In the genomic region with DNA sequence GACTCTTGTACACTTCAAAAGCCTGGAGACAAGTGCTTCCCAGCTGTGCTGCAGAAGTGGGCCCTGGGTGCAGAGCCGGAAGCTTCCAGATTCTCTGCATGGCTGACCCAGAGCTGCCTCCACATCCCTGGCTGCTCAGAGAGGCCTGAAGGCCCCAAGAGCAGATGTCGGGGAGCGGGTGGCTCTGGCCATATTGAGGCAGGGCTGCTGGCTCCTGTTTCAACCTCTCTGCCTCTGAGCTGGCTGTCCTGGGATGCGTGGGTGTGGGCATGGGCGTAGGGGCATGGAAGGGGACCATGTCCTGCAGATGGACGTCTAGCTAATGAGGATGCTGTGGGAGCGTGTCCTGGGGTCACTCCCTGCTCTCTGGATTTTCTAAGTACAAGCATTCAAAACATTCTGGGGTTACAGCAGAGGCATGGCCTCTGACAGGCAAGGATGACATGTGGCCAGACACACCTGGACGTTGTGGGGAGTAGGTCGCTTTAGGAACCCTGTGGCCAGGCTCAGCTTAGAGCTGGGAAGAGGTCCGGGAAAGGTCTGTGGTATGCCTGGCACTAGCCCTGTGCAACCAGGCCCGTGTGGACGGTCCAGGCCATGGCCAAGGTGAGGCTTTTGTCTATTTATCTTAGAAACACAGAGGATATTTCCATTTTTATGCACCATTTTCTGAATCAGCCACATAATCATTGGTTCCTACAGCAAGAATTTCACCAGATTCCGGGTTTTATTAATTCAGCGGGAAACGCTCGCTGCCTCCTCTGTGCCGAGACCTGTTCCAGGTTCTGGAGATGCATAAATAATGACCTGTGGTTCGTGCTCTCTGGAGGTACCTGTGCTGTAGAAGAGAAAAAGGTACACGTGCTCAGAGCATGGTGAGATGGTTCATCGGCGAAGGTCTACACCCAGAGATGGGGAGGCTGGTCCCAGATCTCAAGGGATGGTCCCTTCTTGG, we compare ENCODE assay signal across 23 cellular contexts.
"Had no signal": no experiment of that assay in that cellular context is flagged by ENCODE, and none has a peak within 500 bp of the region (broad histone marks: within the 10 kb centered on the region; RNA-seq: fewer than 3 reads in every experiment).

No MANE protein-coding gene starts in this region.

- H3K27me3 Mint-ChIP-seq: activated B cell treated with CpG ODN at 0.5 μM for 24 hours; activated CD4-positive, alpha-beta T cell treated with anti-CD3 and anti-CD28 coated beads, Interleukin-2, amount 10 ng/mL, durations not matched to agents 24 days and 14 days had no signal

- H3K36me3 Mint-ChIP-seq: activated naive CD8-positive, alpha-beta T cell; brain had no signal

- H3K4me1 Mint-ChIP-seq: activated B cell treated with CpG ODN at 0.5 μM for 24 hours; activated CD4-positive, alpha-beta T cell treated with anti-CD3 and anti-CD28 coated beads, Interleukin-2, amount 10 ng/mL, durations not matched to agents 24 days and 14 days had no signal

- H3K4me3 Mint-ChIP-seq: activated B cell treated with CpG ODN at 0.5 μM for 24 hours; activated CD4-positive, alpha-beta T cell treated with anti-CD3 and anti-CD28 coated beads, Interleukin-2, amount 10 ng/mL, durations not matched to agents 24 days and 14 days; activated naive CD4-positive, alpha-beta T cell treated with anti-CD3 and anti-CD28 coated beads for 36 hours; activated naive CD8-positive, alpha-beta T cell; activated T-helper 1 cell treated with anti-CD3 and anti-CD28 coated beads, Interleukin-12 subunit alpha, Interleukin-12 subunit beta, Interleukin-2, Interleukin-4 antibody, amounts not matched to agents 30 ng/mL and 10 ng/mL and 1 ng/mL, durations not matched to agents 14 hours and 24 hours and 36 hours; brain had no signal

- DNase-seq: activated B cell treated with CpG ODN at 0.5 μM for 24 hours; activated CD4-positive, alpha-beta T cell treated with anti-CD3 and anti-CD28 coated beads for 1 hour; activated CD4-positive, alpha-beta T cell treated with anti-CD3 and anti-CD28 coated beads, Interleukin-2, amount 10 ng/mL, durations not matched to agents 24 days and 14 days; activated CD4-positive, alpha-beta T cell treated with anti-CD3 and anti-CD28 coated beads, Interleukin-2, amount 50 U/mL, for 48 hours; activated gamma-delta T cell; activated naive CD4-positive, alpha-beta T cell treated with anti-CD3 and anti-CD28 coated beads for 36 hours; activated T-cell treated with anti-CD3 and anti-CD28 coated beads, Interleukin-2, amount 50 U/mL, for 1 hour; amygdala; Karpas-422; MM.1S; NCI-H1105; NCI-H1436; NCI-H1694 treated with DMSO at 0.1 percent for 48 hours; NCI-H2029 treated with DMSO at 0.1 percent for 48 hours; NCI-H510A treated with DMSO at 0.1 percent for 48 hours; PC-3; SHP77 treated with DMSO at 0.1 percent for 48 hours; T-helper 2 cell; T1000 had no signal

- ATAC-seq: K562, PC-3 had no signal

- H3K27ac Mint-ChIP-seq: activated B cell treated with CpG ODN at 0.5 μM for 24 hours; activated CD4-positive, alpha-beta T cell treated with anti-CD3 and anti-CD28 coated beads, Interleukin-2, amount 10 ng/mL, durations not matched to agents 24 days and 14 days; activated naive CD4-positive, alpha-beta T cell treated with anti-CD3 and anti-CD28 coated beads for 36 hours; activated naive CD8-positive, alpha-beta T cell; activated T-helper 1 cell treated with anti-CD3 and anti-CD28 coated beads, Interleukin-12 subunit alpha, Interleukin-12 subunit beta, Interleukin-2, Interleukin-4 antibody, amounts not matched to agents 30 ng/mL and 10 ng/mL and 1 ng/mL, durations not matched to agents 14 hours and 24 hours and 36 hours; brain had no signal

- H3K4me3 ChIP-seq: K562 had no signal

- H3K9me3 Mint-ChIP-seq: activated CD4-positive, alpha-beta T cell treated with anti-CD3 and anti-CD28 coated beads, Interleukin-2, amount 10 ng/mL, durations not matched to agents 24 days and 14 days; activated naive CD4-positive, alpha-beta T cell treated with anti-CD3 and anti-CD28 coated beads for 36 hours; activated T-helper 1 cell treated with anti-CD3 and anti-CD28 coated beads, Interleukin-12 subunit alpha, Interleukin-12 subunit beta, Interleukin-2, Interleukin-4 antibody, amounts not matched to agents 30 ng/mL and 10 ng/mL and 1 ng/mL, durations not matched to agents 14 hours and 24 hours and 36 hours had no signal
